ENCODE assay signal across 29 cellular contexts in the genomic region with DNA sequence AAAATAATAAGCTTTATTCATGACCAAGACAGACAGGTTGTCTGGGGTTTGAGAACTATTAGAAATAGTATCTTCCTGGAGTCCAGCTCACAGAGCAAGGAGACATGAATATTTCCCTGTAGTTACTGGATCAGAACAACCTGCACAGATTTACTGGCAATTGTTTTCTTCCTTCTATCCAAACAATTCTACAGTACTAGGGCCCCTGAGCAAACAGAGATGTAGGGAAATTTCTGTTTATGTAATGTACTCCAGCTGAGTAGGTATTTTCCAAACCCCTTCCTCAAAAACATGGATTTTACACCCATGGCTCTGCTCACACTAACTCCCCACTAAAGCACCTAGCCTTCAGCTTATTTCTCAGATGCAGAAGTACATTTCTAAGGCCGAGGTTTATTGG.
"Had no signal": no experiment of that assay in that cellular context is flagged by ENCODE, and none has a peak within 500 bp of the region (broad histone marks: within the 10 kb centered on the region; RNA-seq: fewer than 3 reads in every experiment).

No MANE protein-coding gene starts in this region.

- H3K27ac ChIP-seq: stomach, suprapubic skin, testis, thoracic aorta, thyroid gland, tibial artery, tibial nerve, transverse colon, upper lobe of left lung, upper lobe of right lung, uterus, vagina had no signal

- H3K4me3 ChIP-seq: stomach, suprapubic skin, testis, thoracic aorta, thyroid gland, tibial artery, tibial nerve, transverse colon, upper lobe of left lung, upper lobe of right lung, uterus, vagina had no signal

- ATAC-seq: stimulated activated effector memory CD8-positive, alpha-beta T cell treated with anti-CD3 and anti-CD28 coated beads, Interleukin-12 subunit alpha, Interleukin-12 subunit beta, amount 100 ng/mL, for 72 hours; stimulated activated memory B cell treated with anti-CD40 and anti-IgM and Interleukin-4, amounts not matched to agents 10 μg/mL and 1 μg/mL and 100 μg/mL, for 72 hours; stimulated activated naive B cell treated with anti-CD40 and anti-IgM and Interleukin-4, amounts not matched to agents 10 μg/mL and 1 μg/mL and 100 μg/mL, for 72 hours; stimulated activated naive CD8-positive, alpha-beta T cell treated with anti-CD3 and anti-CD28 coated beads, Interleukin-15, amount 100 ng/mL, for 72 hours; stimulated activated naive CD8-positive, alpha-beta T cell treated with anti-CD3 and anti-CD28 coated beads, Interleukin-15, Interleukin-2, amounts not matched to agents 100 U/mL and 50 U/mL, for 24 hours; upper lobe of right lung had no signal

- FAIRE-seq: urothelium cell line had no signal

- H3K27me3 ChIP-seq: stomach, suprapubic skin, testis, thyroid gland, tibial artery, tibial nerve, transverse colon, upper lobe of left lung, upper lobe of right lung, uterus, vagina had no signal

- H3K4me3 Mint-ChIP-seq: stimulated activated effector memory CD8-positive, alpha-beta T cell treated with anti-CD3 and anti-CD28 coated beads, Interleukin-12 subunit alpha, Interleukin-12 subunit beta, amount 100 ng/mL, for 72 hours; stimulated activated memory B cell treated with anti-CD40 and anti-IgM and Interleukin-4, amounts not matched to agents 10 μg/mL and 1 μg/mL and 100 μg/mL, for 72 hours; stimulated activated naive B cell treated with anti-CD40 and anti-IgM and Interleukin-4, amounts not matched to agents 10 μg/mL and 1 μg/mL and 100 μg/mL, for 72 hours; stimulated activated naive CD8-positive, alpha-beta T cell treated with anti-CD3 and anti-CD28 coated beads, Interleukin-15, amount 100 ng/mL, for 72 hours; stimulated activated naive CD8-positive, alpha-beta T cell treated with anti-CD3 and anti-CD28 coated beads, Interleukin-15, Interleukin-2, amounts not matched to agents 100 ng/mL and 50 ng/mL, for 24 hours; type B pancreatic cell had no signal

- H3K27ac Mint-ChIP-seq: stimulated activated effector memory CD8-positive, alpha-beta T cell treated with anti-CD3 and anti-CD28 coated beads, Interleukin-12 subunit alpha, Interleukin-12 subunit beta, amount 100 ng/mL, for 72 hours; stimulated activated memory B cell treated with anti-CD40 and anti-IgM and Interleukin-4, amounts not matched to agents 10 μg/mL and 1 μg/mL and 100 μg/mL, for 72 hours; stimulated activated naive B cell treated with anti-CD40 and anti-IgM and Interleukin-4, amounts not matched to agents 10 μg/mL and 1 μg/mL and 100 μg/mL, for 72 hours; stimulated activated naive CD8-positive, alpha-beta T cell treated with anti-CD3 and anti-CD28 coated beads, Interleukin-15, amount 100 ng/mL, for 72 hours; stimulated activated naive CD8-positive, alpha-beta T cell treated with anti-CD3 and anti-CD28 coated beads, Interleukin-15, Interleukin-2, amounts not matched to agents 100 ng/mL and 50 ng/mL, for 24 hours; type B pancreatic cell had no signal

- H3K4me1 Mint-ChIP-seq: stimulated activated memory B cell treated with anti-CD40 and anti-IgM and Interleukin-4, amounts not matched to agents 10 μg/mL and 1 μg/mL and 100 μg/mL, for 72 hours; stimulated activated naive B cell treated with anti-CD40 and anti-IgM and Interleukin-4, amounts not matched to agents 10 μg/mL and 1 μg/mL and 100 μg/mL, for 72 hours; stimulated activated naive CD8-positive, alpha-beta T cell treated with anti-CD3 and anti-CD28 coated beads, Interleukin-15, amount 100 ng/mL, for 72 hours had no signal

- H3K36me3 ChIP-seq: stomach, suprapubic skin, thoracic aorta, thyroid gland, tibial artery, tibial nerve, transverse colon, upper lobe of left lung, upper lobe of right lung, uterus, vagina had no signal

- H3K4me1 ChIP-seq: stomach, suprapubic skin, testis, thyroid gland, tibial nerve, transverse colon, upper lobe of left lung, upper lobe of right lung, uterus, vagina had no signal

- DNase-seq: stimulated activated CD4-positive, alpha-beta T cell treated with anti-CD3 and anti-CD28 coated beads, Interleukin-2, amount 100 ng/mL, for 48 hours; stimulated activated CD4-positive, alpha-beta T cell treated with anti-CD3 and anti-CD28 coated beads, Interleukin-4, amount 100 ng/mL, for 1 hour; stimulated activated CD4-positive, alpha-beta T cell treated with anti-CD3 and anti-CD28 coated beads, Interleukin-4, amount 100 ng/mL, for 24 hours; stimulated activated CD4-positive, alpha-beta T cell treated with anti-CD3 and anti-CD28 coated beads, Interleukin-4, amount 100 ng/mL, for 4 hours; stimulated activated CD8-positive, alpha-beta memory T cell treated with anti-CD3 and anti-CD28 coated beads, Interleukin-4, amount 100 ng/mL, for 48 hours; stimulated activated naive B cell treated with anti-CD40 and anti-IgM and Interleukin-4, amounts not matched to agents 10 μg/mL and 1 μg/mL and 100 μg/mL, for 72 hours; stimulated activated naive CD4-positive, alpha-beta T cell; stimulated activated naive CD4-positive, alpha-beta T cell treated with Interleukin-2 at 50 U/mL for 16 hours; stimulated activated naive CD8-positive, alpha-beta T cell treated with anti-CD3 and anti-CD28 coated beads, Interleukin-15, amount 100 ng/mL, for 72 hours; stimulated activated naive CD8-positive, alpha-beta T cell treated with anti-CD3 and anti-CD28 coated beads, Interleukin-15, Interleukin-2, amounts not matched to agents 100 U/mL and 50 U/mL, for 24 hours; stomach; substantia nigra; testis; thyroid gland; tibial artery; transverse colon; trophoblast cell; upper lobe of left lung; upper lobe of right lung; uterus had no signal

- H3K36me3 Mint-ChIP-seq: stimulated activated effector memory CD8-positive, alpha-beta T cell treated with anti-CD3 and anti-CD28 coated beads, Interleukin-12 subunit alpha, Interleukin-12 subunit beta, amount 100 ng/mL, for 72 hours; stimulated activated memory B cell treated with anti-CD40 and anti-IgM and Interleukin-4, amounts not matched to agents 10 μg/mL and 1 μg/mL and 100 μg/mL, for 72 hours; stimulated activated naive B cell treated with anti-CD40 and anti-IgM and Interleukin-4, amounts not matched to agents 10 μg/mL and 1 μg/mL and 100 μg/mL, for 72 hours; type B pancreatic cell had no signal

- H3K9me3 ChIP-seq: stomach, suprapubic skin, testis, thoracic aorta, thyroid gland, tibial artery, tibial nerve, transverse colon, upper lobe of left lung, upper lobe of right lung, uterus, vagina had no signal

- H3K27me3 Mint-ChIP-seq: stimulated activated memory B cell treated with anti-CD40 and anti-IgM and Interleukin-4, amounts not matched to agents 10 μg/mL and 1 μg/mL and 100 μg/mL, for 72 hours; stimulated activated naive B cell treated with anti-CD40 and anti-IgM and Interleukin-4, amounts not matched to agents 10 μg/mL and 1 μg/mL and 100 μg/mL, for 72 hours; type B pancreatic cell had no signal
